Comparison of ENCODE assay signal across 29 cellular contexts in genomic region chr1:210556475-210556874, GRCh38.
"Had no signal": no experiment of that assay in that cellular context is flagged by ENCODE, and none has a peak within 500 bp of the region (broad histone marks: within the 10 kb centered on the region; RNA-seq: fewer than 3 reads in every experiment).

No MANE protein-coding gene starts in this region.

- H3K4me3 Mint-ChIP-seq: stimulated activated effector memory CD8-positive, alpha-beta T cell treated with anti-CD3 and anti-CD28 coated beads, Interleukin-12 subunit alpha, Interleukin-12 subunit beta, amount 100 ng/mL, for 72 hours; stimulated activated memory B cell treated with anti-CD40 and anti-IgM and Interleukin-4, amounts not matched to agents 10 μg/mL and 1 μg/mL and 100 μg/mL, for 72 hours; stimulated activated naive B cell treated with anti-CD40 and anti-IgM and Interleukin-4, amounts not matched to agents 10 μg/mL and 1 μg/mL and 100 μg/mL, for 72 hours; stimulated activated naive CD8-positive, alpha-beta T cell treated with anti-CD3 and anti-CD28 coated beads, Interleukin-15, amount 100 ng/mL, for 72 hours; stimulated activated naive CD8-positive, alpha-beta T cell treated with anti-CD3 and anti-CD28 coated beads, Interleukin-15, Interleukin-2, amounts not matched to agents 100 ng/mL and 50 ng/mL, for 24 hours; type B pancreatic cell had no signal

- H3K9me3 Mint-ChIP-seq: stimulated activated effector memory CD8-positive, alpha-beta T cell treated with anti-CD3 and anti-CD28 coated beads, Interleukin-12 subunit alpha, Interleukin-12 subunit beta, amount 100 ng/mL, for 72 hours; stimulated activated memory B cell treated with anti-CD40 and anti-IgM and Interleukin-4, amounts not matched to agents 10 μg/mL and 1 μg/mL and 100 μg/mL, for 72 hours; stimulated activated naive B cell treated with anti-CD40 and anti-IgM and Interleukin-4, amounts not matched to agents 10 μg/mL and 1 μg/mL and 100 μg/mL, for 72 hours; stimulated activated naive CD8-positive, alpha-beta T cell treated with anti-CD3 and anti-CD28 coated beads, Interleukin-15, amount 100 ng/mL, for 72 hours; stimulated activated naive CD8-positive, alpha-beta T cell treated with anti-CD3 and anti-CD28 coated beads, Interleukin-15, Interleukin-2, amounts not matched to agents 100 ng/mL and 50 ng/mL, for 24 hours; type B pancreatic cell had no signal

- FAIRE-seq: urothelium cell line had no signal

- H3K4me1 Mint-ChIP-seq: stimulated activated effector memory CD8-positive, alpha-beta T cell treated with anti-CD3 and anti-CD28 coated beads, Interleukin-12 subunit alpha, Interleukin-12 subunit beta, amount 100 ng/mL, for 72 hours; stimulated activated memory B cell treated with anti-CD40 and anti-IgM and Interleukin-4, amounts not matched to agents 10 μg/mL and 1 μg/mL and 100 μg/mL, for 72 hours; stimulated activated naive B cell treated with anti-CD40 and anti-IgM and Interleukin-4, amounts not matched to agents 10 μg/mL and 1 μg/mL and 100 μg/mL, for 72 hours; stimulated activated naive CD8-positive, alpha-beta T cell treated with anti-CD3 and anti-CD28 coated beads, Interleukin-15, amount 100 ng/mL, for 72 hours had no signal

- H3K9me3 ChIP-seq: stomach, suprapubic skin, testis, thoracic aorta, thyroid gland, tibial artery, tibial nerve, transverse colon, upper lobe of left lung, upper lobe of right lung, uterus, vagina had no signal

- ATAC-seq: stimulated activated effector memory CD8-positive, alpha-beta T cell treated with anti-CD3 and anti-CD28 coated beads, Interleukin-12 subunit alpha, Interleukin-12 subunit beta, amount 100 ng/mL, for 72 hours; stimulated activated memory B cell treated with anti-CD40 and anti-IgM and Interleukin-4, amounts not matched to agents 10 μg/mL and 1 μg/mL and 100 μg/mL, for 72 hours; stimulated activated naive B cell treated with anti-CD40 and anti-IgM and Interleukin-4, amounts not matched to agents 10 μg/mL and 1 μg/mL and 100 μg/mL, for 72 hours; stimulated activated naive CD8-positive, alpha-beta T cell treated with anti-CD3 and anti-CD28 coated beads, Interleukin-15, amount 100 ng/mL, for 72 hours; stimulated activated naive CD8-positive, alpha-beta T cell treated with anti-CD3 and anti-CD28 coated beads, Interleukin-15, Interleukin-2, amounts not matched to agents 100 U/mL and 50 U/mL, for 24 hours; upper lobe of right lung had no signal

- H3K27me3 Mint-ChIP-seq: stimulated activated memory B cell treated with anti-CD40 and anti-IgM and Interleukin-4, amounts not matched to agents 10 μg/mL and 1 μg/mL and 100 μg/mL, for 72 hours; stimulated activated naive B cell treated with anti-CD40 and anti-IgM and Interleukin-4, amounts not matched to agents 10 μg/mL and 1 μg/mL and 100 μg/mL, for 72 hours; stimulated activated naive CD8-positive, alpha-beta T cell treated with anti-CD3 and anti-CD28 coated beads, Interleukin-15, amount 100 ng/mL, for 72 hours; stimulated activated naive CD8-positive, alpha-beta T cell treated with anti-CD3 and anti-CD28 coated beads, Interleukin-15, Interleukin-2, amounts not matched to agents 100 ng/mL and 50 ng/mL, for 24 hours had no signal

- H3K27ac Mint-ChIP-seq: stimulated activated effector memory CD8-positive, alpha-beta T cell treated with anti-CD3 and anti-CD28 coated beads, Interleukin-12 subunit alpha, Interleukin-12 subunit beta, amount 100 ng/mL, for 72 hours; stimulated activated memory B cell treated with anti-CD40 and anti-IgM and Interleukin-4, amounts not matched to agents 10 μg/mL and 1 μg/mL and 100 μg/mL, for 72 hours; stimulated activated naive B cell treated with anti-CD40 and anti-IgM and Interleukin-4, amounts not matched to agents 10 μg/mL and 1 μg/mL and 100 μg/mL, for 72 hours; stimulated activated naive CD8-positive, alpha-beta T cell treated with anti-CD3 and anti-CD28 coated beads, Interleukin-15, Interleukin-2, amounts not matched to agents 100 ng/mL and 50 ng/mL, for 24 hours; type B pancreatic cell had no signal

- H3K27ac ChIP-seq: stomach, suprapubic skin, testis, thoracic aorta, thyroid gland, tibial artery, tibial nerve, transverse colon, upper lobe of left lung, upper lobe of right lung, uterus, vagina had no signal

- DNase-seq: stimulated activated CD4-positive, alpha-beta T cell treated with anti-CD3 and anti-CD28 coated beads, Interleukin-2, amount 100 ng/mL, for 48 hours; stimulated activated CD4-positive, alpha-beta T cell treated with anti-CD3 and anti-CD28 coated beads, Interleukin-4, amount 100 ng/mL, for 1 hour; stimulated activated CD4-positive, alpha-beta T cell treated with anti-CD3 and anti-CD28 coated beads, Interleukin-4, amount 100 ng/mL, for 24 hours; stimulated activated CD4-positive, alpha-beta T cell treated with anti-CD3 and anti-CD28 coated beads, Interleukin-4, amount 100 ng/mL, for 4 hours; stimulated activated CD8-positive, alpha-beta memory T cell treated with anti-CD3 and anti-CD28 coated beads, Interleukin-4, amount 100 ng/mL, for 48 hours; stimulated activated naive B cell treated with anti-CD40 and anti-IgM and Interleukin-4, amounts not matched to agents 10 μg/mL and 1 μg/mL and 100 μg/mL, for 72 hours; stimulated activated naive CD4-positive, alpha-beta T cell; stimulated activated naive CD4-positive, alpha-beta T cell treated with Interleukin-2 at 50 U/mL for 16 hours; stimulated activated naive CD8-positive, alpha-beta T cell treated with anti-CD3 and anti-CD28 coated beads, Interleukin-15, amount 100 ng/mL, for 72 hours; stimulated activated naive CD8-positive, alpha-beta T cell treated with anti-CD3 and anti-CD28 coated beads, Interleukin-15, Interleukin-2, amounts not matched to agents 100 U/mL and 50 U/mL, for 24 hours; stomach; substantia nigra; testis; thyroid gland; tibial artery; transverse colon; trophoblast cell; upper lobe of left lung; upper lobe of right lung; uterus had no signal

- H3K4me1 ChIP-seq: suprapubic skin, tibial artery, transverse colon, upper lobe of left lung, upper lobe of right lung, uterus, vagina had no signal

- H3K36me3 ChIP-seq: stomach, suprapubic skin, thoracic aorta, thyroid gland, tibial artery, tibial nerve, transverse colon, upper lobe of left lung, upper lobe of right lung, uterus, vagina had no signal

- H3K36me3 Mint-ChIP-seq: stimulated activated effector memory CD8-positive, alpha-beta T cell treated with anti-CD3 and anti-CD28 coated beads, Interleukin-12 subunit alpha, Interleukin-12 subunit beta, amount 100 ng/mL, for 72 hours; stimulated activated naive B cell treated with anti-CD40 and anti-IgM and Interleukin-4, amounts not matched to agents 10 μg/mL and 1 μg/mL and 100 μg/mL, for 72 hours; type B pancreatic cell had no signal

- H3K4me3 ChIP-seq: stomach, suprapubic skin, testis, thoracic aorta, thyroid gland, tibial artery, tibial nerve, transverse colon, upper lobe of left lung, upper lobe of right lung, uterus, vagina had no signal

- H3K27me3 ChIP-seq: stomach, suprapubic skin, testis, thyroid gland, tibial artery, tibial nerve, transverse colon, upper lobe of left lung, upper lobe of right lung, uterus, vagina had no signal
